ENCODE assay signal across 21 cellular contexts in the genomic region with DNA sequence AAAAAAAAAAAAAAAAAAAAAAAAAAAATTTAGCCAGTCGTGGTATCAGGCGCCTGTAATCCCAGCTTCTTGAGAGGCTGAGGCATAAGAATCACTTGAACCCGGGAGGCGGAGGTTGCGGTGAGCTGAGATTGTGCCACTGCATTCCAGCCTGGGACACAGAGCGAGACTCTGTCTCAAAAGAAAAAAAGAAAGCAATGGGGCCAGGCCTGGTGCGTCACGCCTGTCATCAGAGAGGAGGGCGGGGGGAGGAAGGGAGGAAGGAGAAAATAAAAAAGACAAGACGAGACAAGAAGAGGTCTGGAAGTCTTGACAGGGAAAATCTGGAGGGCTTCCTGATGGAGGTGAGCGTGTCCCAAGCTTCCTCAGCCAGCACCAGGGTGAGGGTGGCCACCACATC. TPM values are rescaled to one million over a fixed set of nuclear protein-coding genes. Genes with fewer than 3 reads are reported as not detected.
"Had no signal": no experiment of that assay in that cellular context is flagged by ENCODE, and none has a peak within 500 bp of the region (broad histone marks: within the 10 kb centered on the region; RNA-seq: fewer than 3 reads in every experiment).

No MANE protein-coding gene starts in this region.

- H3K4me1 ChIP-seq: spleen, testis, upper lobe of left lung had no signal

- H3K27me3 ChIP-seq: testis had no signal

- H3K36me3 ChIP-seq: spleen, upper lobe of left lung had no signal

- H3K9me3 ChIP-seq: testis, upper lobe of left lung had no signal

- H3K36me3 Mint-ChIP-seq: activated naive CD4-positive, alpha-beta T cell treated with anti-CD3 and anti-CD28 coated beads, Interleukin-2, amount 10 ng/mL, durations not matched to agents 7 days and 5 days had no signal

- H3K4me3 ChIP-seq: spleen, upper lobe of left lung had no signal

- H3K9me3 Mint-ChIP-seq: dendritic cell treated with granulocyte-macrophage colony-stimulating factor and Interleukin-4, amounts not matched to agents 40 ng/mL and 50 ng/mL, for 4 days; stimulated activated naive CD8-positive, alpha-beta T cell treated with anti-CD3 and anti-CD28 coated beads, Interleukin-15, amount 100 ng/mL, for 72 hours had no signal

- H3K27ac ChIP-seq: spleen, testis, upper lobe of left lung had no signal

- H3K4me1 Mint-ChIP-seq: activated naive CD4-positive, alpha-beta T cell treated with anti-CD3 and anti-CD28 coated beads, Interleukin-2, amount 10 ng/mL, durations not matched to agents 7 days and 5 days; stimulated activated naive CD8-positive, alpha-beta T cell treated with anti-CD3 and anti-CD28 coated beads, Interleukin-15, amount 100 ng/mL, for 72 hours had no signal

- H3K4me3 Mint-ChIP-seq: activated naive CD4-positive, alpha-beta T cell treated with anti-CD3 and anti-CD28 coated beads, Interleukin-2, amount 10 ng/mL, durations not matched to agents 7 days and 5 days; dendritic cell treated with granulocyte-macrophage colony-stimulating factor and Interleukin-4, amounts not matched to agents 40 ng/mL and 50 ng/mL, for 4 days; stimulated activated naive CD8-positive, alpha-beta T cell treated with anti-CD3 and anti-CD28 coated beads, Interleukin-15, amount 100 ng/mL, for 72 hours had no signal

- DNase-seq: activated CD4-positive, alpha-beta T cell treated with anti-CD3 and anti-CD28 coated beads, Interleukin-2, amount 50 U/mL, for 48 hours; activated naive CD4-positive, alpha-beta T cell treated with anti-CD3 and anti-CD28 coated beads, Interleukin-2, amount 10 ng/mL, durations not matched to agents 7 days and 5 days; activated T-cell treated with anti-CD3 and anti-CD28 coated beads, Interleukin-2, amount 50 U/mL, for 1 hour; islet precursor cell; naive B cell; spleen; stimulated activated naive CD8-positive, alpha-beta T cell treated with anti-CD3 and anti-CD28 coated beads, Interleukin-15, amount 100 ng/mL, for 72 hours; T-helper 1 cell; T1000; upper lobe of left lung had no signal

- H3K27ac Mint-ChIP-seq: activated naive CD4-positive, alpha-beta T cell treated with anti-CD3 and anti-CD28 coated beads, Interleukin-2, amount 10 ng/mL, durations not matched to agents 7 days and 5 days; dendritic cell treated with granulocyte-macrophage colony-stimulating factor and Interleukin-4, amounts not matched to agents 40 ng/mL and 50 ng/mL, for 4 days; stimulated activated naive CD8-positive, alpha-beta T cell treated with anti-CD3 and anti-CD28 coated beads, Interleukin-15, amount 100 ng/mL, for 72 hours had no signal

- ATAC-seq: esophagus mucosa; left lobe of liver; sciatic nerve; stimulated activated naive CD8-positive, alpha-beta T cell treated with anti-CD3 and anti-CD28 coated beads, Interleukin-15, amount 100 ng/mL, for 72 hours had no signal

RNA-seq across cellular contexts. Expression of gene ZNRF4, which starts 59.7 kb away (rescaled TPM):
- total RNA-seq: astrocyte, cerebellum, esophagus mucosa, left lobe of liver, lung microvascular endothelial cell, mononuclear cell, osteoblast, pulmonary artery endothelial cell, sciatic nerve, spleen, upper lobe of left lung had no signal
- polyA plus RNA-seq: spleen had no signal
